Comparison of ENCODE assay signal across 1 cellular context in the genomic region with DNA sequence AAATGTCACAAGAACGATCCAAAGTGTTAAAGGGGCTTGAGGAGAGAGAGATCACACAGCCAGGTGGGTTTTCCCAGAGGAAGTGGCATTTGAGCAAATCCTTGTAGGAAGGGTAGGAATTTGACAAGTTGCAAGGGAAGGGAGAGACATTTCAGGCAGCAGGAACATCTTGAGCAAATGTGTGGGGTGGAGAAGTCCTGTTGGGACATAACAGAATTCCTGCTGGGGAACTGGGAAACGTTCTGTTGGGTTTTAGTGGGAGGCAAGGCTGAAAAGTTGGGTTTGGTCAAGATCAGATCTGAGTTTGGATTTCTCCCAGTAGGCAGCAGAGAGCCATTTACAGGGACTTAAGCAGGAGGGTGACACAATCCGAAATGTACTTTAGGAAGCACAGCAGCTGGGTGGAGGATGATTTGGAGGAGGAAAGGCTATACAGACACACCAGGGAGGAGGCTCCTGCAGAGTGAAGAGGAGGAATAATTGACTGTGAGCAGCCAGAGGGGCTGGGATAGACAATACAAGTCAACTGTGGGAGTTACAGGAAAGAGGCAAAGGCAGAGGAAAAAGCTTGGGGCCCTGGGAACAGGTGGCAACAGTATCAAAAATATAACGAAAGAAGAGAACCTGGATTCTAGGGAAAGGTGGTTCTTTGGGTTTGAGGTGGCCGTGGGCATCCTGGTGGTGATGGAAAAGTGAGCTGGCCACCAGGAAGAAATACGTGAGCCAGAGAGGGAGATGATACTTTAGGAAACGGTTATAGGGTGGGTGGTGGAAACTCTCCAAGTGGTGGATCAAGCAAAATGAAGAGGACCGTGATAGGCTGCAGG.
TF ChIP-seq lines count a peak whose summit lies in the region.

No MANE protein-coding gene starts in this region.

TF ChIP-seq in HEK293, 187 proteins besides CTCF, POLR2A, EP300 and RAD21 (continued from another document):
- TF ChIP-seq, protein P1, sequence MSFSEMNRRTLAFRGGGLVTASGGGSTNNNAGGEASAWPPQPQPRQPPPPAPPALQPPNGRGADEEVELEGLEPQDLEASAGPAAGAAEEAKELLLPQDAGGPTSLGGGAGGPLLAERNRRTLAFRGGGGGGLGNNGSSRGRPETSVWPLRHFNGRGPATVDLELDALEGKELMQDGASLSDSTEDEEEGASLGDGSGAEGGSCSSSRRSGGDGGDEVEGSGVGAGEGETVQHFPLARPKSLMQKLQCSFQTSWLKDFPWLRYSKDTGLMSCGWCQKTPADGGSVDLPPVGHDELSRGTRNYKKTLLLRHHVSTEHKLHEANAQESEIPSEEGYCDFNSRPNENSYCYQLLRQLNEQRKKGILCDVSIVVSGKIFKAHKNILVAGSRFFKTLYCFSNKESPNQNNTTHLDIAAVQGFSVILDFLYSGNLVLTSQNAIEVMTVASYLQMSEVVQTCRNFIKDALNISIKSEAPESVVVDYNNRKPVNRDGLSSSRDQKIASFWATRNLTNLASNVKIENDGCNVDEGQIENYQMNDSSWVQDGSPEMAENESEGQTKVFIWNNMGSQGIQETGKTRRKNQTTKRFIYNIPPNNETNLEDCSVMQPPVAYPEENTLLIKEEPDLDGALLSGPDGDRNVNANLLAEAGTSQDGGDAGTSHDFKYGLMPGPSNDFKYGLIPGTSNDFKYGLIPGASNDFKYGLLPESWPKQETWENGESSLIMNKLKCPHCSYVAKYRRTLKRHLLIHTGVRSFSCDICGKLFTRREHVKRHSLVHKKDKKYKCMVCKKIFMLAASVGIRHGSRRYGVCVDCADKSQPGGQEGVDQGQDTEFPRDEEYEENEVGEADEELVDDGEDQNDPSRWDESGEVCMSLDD (tag by site-specific recombination; IDR thresholded peaks at IDR 0.05): no peak
- TF ChIP-seq ZBTB20 (tag by site-specific recombination; IDR thresholded peaks at IDR 0.05) (peak; percentile 71), ZNF266 (tag by site-specific recombination; IDR thresholded peaks at IDR 0.05; ENCODE audit: low read depth) (no peak), ZBTB17 (tag by site-specific recombination; IDR thresholded peaks at IDR 0.05) (peak; percentile 70), ZNF169 (tag by site-specific recombination; IDR thresholded peaks at IDR 0.05) (no peak), GLIS1 (tag by site-specific recombination; IDR thresholded peaks at IDR 0.05) (peak; percentile 72), ZNF146 (tag by site-specific recombination; IDR thresholded peaks at IDR 0.05) (no peak), ZFHX2 (tag by site-specific recombination; conservative IDR thresholded peaks at IDR 0.05) (peak; percentile 95), ZXDB (tag by site-specific recombination; IDR thresholded peaks at IDR 0.05) (no peak), ZNF510 (tag by site-specific recombination; IDR thresholded peaks at IDR 0.05; ENCODE audit: insufficient replicate concordance) (no peak), ZNF596 (tag by site-specific recombination; IDR thresholded peaks at IDR 0.05) (no peak), ZNF530 (tag by site-specific recombination; IDR thresholded peaks at IDR 0.05; ENCODE audit: low read depth) (no peak), KLF7 (tag by site-specific recombination; IDR thresholded peaks at IDR 0.05; ENCODE audit: borderline replicate concordance) (no peak)
- TF ChIP-seq, protein P2, sequence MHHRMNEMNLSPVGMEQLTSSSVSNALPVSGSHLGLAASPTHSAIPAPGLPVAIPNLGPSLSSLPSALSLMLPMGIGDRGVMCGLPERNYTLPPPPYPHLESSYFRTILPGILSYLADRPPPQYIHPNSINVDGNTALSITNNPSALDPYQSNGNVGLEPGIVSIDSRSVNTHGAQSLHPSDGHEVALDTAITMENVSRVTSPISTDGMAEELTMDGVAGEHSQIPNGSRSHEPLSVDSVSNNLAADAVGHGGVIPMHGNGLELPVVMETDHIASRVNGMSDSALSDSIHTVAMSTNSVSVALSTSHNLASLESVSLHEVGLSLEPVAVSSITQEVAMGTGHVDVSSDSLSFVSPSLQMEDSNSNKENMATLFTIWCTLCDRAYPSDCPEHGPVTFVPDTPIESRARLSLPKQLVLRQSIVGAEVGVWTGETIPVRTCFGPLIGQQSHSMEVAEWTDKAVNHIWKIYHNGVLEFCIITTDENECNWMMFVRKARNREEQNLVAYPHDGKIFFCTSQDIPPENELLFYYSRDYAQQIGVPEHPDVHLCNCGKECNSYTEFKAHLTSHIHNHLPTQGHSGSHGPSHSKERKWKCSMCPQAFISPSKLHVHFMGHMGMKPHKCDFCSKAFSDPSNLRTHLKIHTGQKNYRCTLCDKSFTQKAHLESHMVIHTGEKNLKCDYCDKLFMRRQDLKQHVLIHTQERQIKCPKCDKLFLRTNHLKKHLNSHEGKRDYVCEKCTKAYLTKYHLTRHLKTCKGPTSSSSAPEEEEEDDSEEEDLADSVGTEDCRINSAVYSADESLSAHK (tag by site-specific recombination; IDR thresholded peaks at IDR 0.05): no peak
